Comparison of ENCODE assay signal across 1 cellular context in genomic region chr7:77245015-77245755, GRCh38.
TF ChIP-seq lines count a peak whose summit lies in the region.

No MANE protein-coding gene starts in this region.

TF ChIP-seq in H1, 55 proteins besides CTCF, POLR2A, EP300 and RAD21:
- TF ChIP-seq USF2 (IDR thresholded peaks at IDR 0.05; ENCODE audit: low read length) (no peak), ASH2L (IDR thresholded peaks at IDR 0.05; ENCODE audit: low read length) (no peak), CREB1 (IDR thresholded peaks at IDR 0.05) (no peak), TBP (IDR thresholded peaks at IDR 0.05; ENCODE audit: low read depth, low read length) (no peak), TAF7 (optimal IDR thresholded peaks at IDR 0.05; ENCODE audit: borderline replicate concordance, low read depth, low read length) (no peak), TEAD4 (IDR thresholded peaks at IDR 0.05; ENCODE audit: low read depth, low read length) (no peak), MAFK (IDR thresholded peaks at IDR 0.05; ENCODE audit: low read depth, low read length) (no peak), SIX5 (IDR thresholded peaks at IDR 0.05; ENCODE audit: low read depth, low read length) (no peak), BACH1 (IDR thresholded peaks at IDR 0.05; ENCODE audit: low read length) (no peak), KDM5A (IDR thresholded peaks at IDR 0.05; ENCODE audit: low read length) (no peak), TCF12 (IDR thresholded peaks at IDR 0.05; ENCODE audit: low read depth, low read length) (no peak), ATF2 (IDR thresholded peaks at IDR 0.05; ENCODE audit: low read length) (no peak), FOSL1 (IDR thresholded peaks at IDR 0.05; ENCODE audit: insufficient read depth, low read depth, low read length) (no peak), NANOG (IDR thresholded peaks at IDR 0.05; ENCODE audit: insufficient read depth, low read depth, low read length, poor library complexity, severe bottlenecking) (no peak)
